Comparison of ENCODE assay signal across 7 cellular contexts in the genomic region with DNA sequence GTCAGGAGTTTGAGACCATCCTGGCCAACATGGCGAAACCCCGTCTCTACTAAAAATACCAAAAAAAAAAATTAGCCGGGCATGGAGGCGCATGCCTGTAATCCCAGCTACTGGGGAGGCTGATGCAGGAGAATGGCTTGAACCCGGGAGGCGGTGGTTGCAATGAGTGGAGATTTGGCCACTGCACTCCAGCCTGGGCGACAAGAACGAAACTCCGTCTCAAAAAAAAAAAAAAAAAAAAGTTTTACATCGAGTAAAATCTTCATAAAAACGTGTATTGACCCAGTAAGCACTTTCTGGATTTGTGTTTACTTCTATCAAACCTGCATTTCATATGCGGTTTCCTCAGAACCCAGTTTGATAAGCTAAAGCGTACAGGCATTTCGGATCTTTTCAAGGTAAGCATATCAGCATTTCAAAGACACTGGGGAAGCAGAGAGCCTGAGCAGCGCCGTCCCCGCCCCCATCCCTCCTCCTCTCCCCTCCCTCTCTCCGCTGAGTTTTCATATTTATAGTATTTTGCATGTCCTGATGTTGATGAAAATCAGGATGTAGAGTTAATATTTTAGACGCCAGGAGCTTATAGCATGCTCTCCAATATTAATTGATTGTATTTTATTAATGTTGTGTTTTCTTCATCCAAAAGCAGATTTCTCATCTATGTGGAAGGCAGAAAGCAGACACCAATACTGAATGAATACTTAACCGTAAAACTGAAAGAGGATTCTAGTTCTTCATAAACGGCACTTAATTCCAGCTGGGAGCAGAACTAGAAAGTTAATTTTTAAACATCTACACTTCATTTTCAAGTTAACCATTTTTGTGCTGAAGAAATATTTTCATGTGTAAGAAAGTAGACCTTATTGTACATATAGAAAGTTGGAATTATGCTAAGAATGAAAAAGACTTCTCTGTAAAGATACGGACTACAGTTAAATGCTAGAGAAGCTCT. TPM values are rescaled to one million over a fixed set of nuclear protein-coding genes. Genes with fewer than 3 reads are reported as not detected.
DNase-seq lines count a peak whose midpoint lies in the region; ATAC-seq, FAIRE-seq and TF ChIP-seq lines count a peak whose summit lies in the region.

No MANE protein-coding gene starts in this region.

- DNase-seq in HCEC 1CT (peak; percentile 3), RPMI8226 (peak; percentile 19), globus pallidus (ENCODE audit: low spot score) (peak; percentile 50), small intestine (peak; percentile 64), GM10266 (ENCODE audit: extremely low spot score) (no peak)
- no peak for DNase-seq in effector memory CD4-positive, alpha-beta T cell

- H3K27me3 ChIP-seq in small intestine (ENCODE audit: control insufficient read depth in 2 of 2, insufficient read depth in 2 of 2, low read length in 2 of 2), result no peaks in the 10 kb centered on the region
- no peaks in the 10 kb centered on the region for H3K27me3 ChIP-seq in effector memory CD4-positive, alpha-beta T cell (replicated peaks; ENCODE audit: control insufficient read depth, insufficient read depth, low read length, poor library complexity, severe bottlenecking)

- no peaks in the 10 kb centered on the region for H3K4me1 ChIP-seq in small intestine (ENCODE audit: control insufficient read depth in 2 of 2, insufficient read depth in 1 of 2, low read depth in 1 of 2, low read length in 1 of 2)
- H3K4me1 ChIP-seq in effector memory CD4-positive, alpha-beta T cell (ENCODE audit: control insufficient read depth, insufficient read depth, low read length, poor library complexity, severe bottlenecking), result no peaks in the 10 kb centered on the region

- TF ChIP-seq CTCF in GM10266 (IDR thresholded peaks at IDR 0.05; ENCODE audit: control insufficient read depth, insufficient read depth, low read depth, missing control alignments), result no peak

- WGBS in small intestine, 3 donors, result 6 to 28% (median 16%) methylated on average over 21 to 22 of the region's 22 CpGs

- H3K27ac ChIP-seq in small intestine (ENCODE audit: low read depth in 1 of 2, low read length in 1 of 2), result peak overlapping the region; percentile 34 to 47
- H3K27ac ChIP-seq in effector memory CD4-positive, alpha-beta T cell (ENCODE audit: insufficient read depth, low read length, poor library complexity, severe bottlenecking), result no peak overlapping the region

- no peak for ATAC-seq in GM19023 (IDR thresholded peaks at IDR 0.05; ENCODE audit: unreplicated experiment)

- no peaks in the 10 kb centered on the region for H3K36me3 ChIP-seq in small intestine (ENCODE audit: control insufficient read depth in 2 of 2, insufficient read depth in 2 of 2, low read length in 2 of 2)
- no peaks in the 10 kb centered on the region for H3K36me3 ChIP-seq in effector memory CD4-positive, alpha-beta T cell (ENCODE audit: control insufficient read depth, insufficient read depth, low read length)

- no peaks in the 10 kb centered on the region for H3K9me3 ChIP-seq in small intestine (ENCODE audit: control insufficient read depth, low read depth)
- H3K9me3 ChIP-seq in effector memory CD4-positive, alpha-beta T cell (ENCODE audit: control insufficient read depth, low read length), result no peaks in the 10 kb centered on the region

- peak overlapping the region; percentile 6 to 14 for H3K4me3 ChIP-seq in small intestine (ENCODE audit: low read depth in 1 of 2, low read length in 2 of 2)
- no peak overlapping the region for H3K4me3 ChIP-seq in effector memory CD4-positive, alpha-beta T cell (ENCODE audit: insufficient read depth, low read depth, low read length, poor library complexity, severe bottlenecking)

- peak; percentile 26 for FAIRE-seq in small intestine (lab: Jason Lieb, UNC)

RNA-seq across cellular contexts. Expression of a gene that starts 9.2 kb away (rescaled TPM):
- 100 to 1,000 TPM in 2 of 3 donors, 10 to 100 TPM in 1; 71.2 to 284 (median 126) TPM for polyA plus RNA-seq in small intestine

RNA-seq across cellular contexts. Expression of a gene that starts 51.7 kb away (rescaled TPM):
- under 1 TPM in 2 of 3 donors, not detected in 1; 0.13 to 0.27 TPM for polyA plus RNA-seq in small intestine

Comparison
In these comparisons a context has a peak if more than half of its experiments do, and no peak if none do; other contexts are left out.
1. DNase-seq: peak in HCEC 1CT (single experiment), RPMI8226 (single experiment), globus pallidus (single experiment) and small intestine (single experiment); none in effector memory CD4-positive, alpha-beta T cell (0 of 3) and GM10266 (single experiment).